Comparison of ENCODE assay signal across 19 cellular contexts in the genomic region with DNA sequence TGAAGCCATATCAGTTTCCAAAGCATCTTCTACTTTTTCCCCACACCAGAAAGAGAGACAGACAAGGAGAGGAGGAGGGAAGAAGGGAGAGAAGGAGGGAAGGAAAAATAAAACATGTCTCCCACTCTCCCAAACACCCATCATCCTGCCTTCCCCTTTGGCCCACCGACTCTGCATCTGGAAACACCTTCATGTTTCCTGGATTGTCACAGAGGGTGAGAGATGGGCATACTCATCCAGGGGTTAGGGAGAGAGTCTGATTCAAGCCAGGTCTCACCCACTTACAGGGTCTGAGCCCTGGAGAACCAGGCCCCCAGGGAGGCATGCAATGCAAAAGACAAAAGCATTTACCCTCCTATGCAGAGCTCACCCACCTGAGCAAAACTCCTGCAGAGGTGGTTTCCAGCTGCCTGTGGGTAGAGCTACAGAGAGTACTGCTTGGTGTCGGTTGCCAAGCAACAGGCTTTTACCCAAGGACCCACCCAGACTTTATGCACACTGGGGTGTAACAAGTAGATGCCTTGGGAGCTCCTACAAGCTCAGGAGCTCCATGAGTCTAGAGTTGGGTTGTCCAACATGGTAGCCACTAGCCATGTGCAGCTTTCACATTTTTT. TPM values are rescaled to one million over a fixed set of nuclear protein-coding genes. Genes with fewer than 3 reads are reported as not detected.
DNase-seq lines count a peak whose midpoint lies in the region; TF ChIP-seq lines count a peak whose summit lies in the region.
"Had no signal": no experiment of that assay in that cellular context is flagged by ENCODE, and none has a peak within 500 bp of the region (broad histone marks: within the 10 kb centered on the region; RNA-seq: fewer than 3 reads in every experiment).

No MANE protein-coding gene starts in this region.

- H3K27me3 ChIP-seq in esophagus muscularis mucosa (no peaks in the 10 kb centered on the region), suprapubic skin (no peaks in the 10 kb centered on the region)
- H3K27me3 ChIP-seq: MG63 had no signal

- WGBS in esophagus muscularis mucosa = 77% methylated on average over 2 of the region's 2 CpGs
- 63% methylated on average over 1 of the region's 2 CpGs for WGBS in suprapubic skin

- H3K27ac ChIP-seq in caudate nucleus (ENCODE audit: low read depth, low read length) (peak overlapping the region; percentile 92), esophagus muscularis mucosa (replicated peaks in 1 of 4) (no peak overlapping the region), suprapubic skin (no peak overlapping the region)

- no peak for TF ChIP-seq CTCF in GM12865 (IDR thresholded peaks at IDR 0.05; ENCODE audit: insufficient read depth, low read depth, low read length, missing control alignments)
- TF ChIP-seq CTCF in esophagus muscularis mucosa (IDR thresholded peaks at IDR 0.05) = no peak
- TF ChIP-seq CTCF in suprapubic skin (IDR thresholded peaks at IDR 0.05) = no peak

- TF ChIP-seq POLR2A in esophagus muscularis mucosa (IDR thresholded peaks at IDR 0.05; ENCODE audit: low read depth) (no peak), suprapubic skin (IDR thresholded peaks at IDR 0.05) (no peak)

- H3K36me3 ChIP-seq in esophagus muscularis mucosa = peaks cover 0 to 19% (median 8%) of the 10 kb centered on the region in 4 donors
- no peaks in the 10 kb centered on the region for H3K36me3 ChIP-seq in suprapubic skin
- H3K36me3 ChIP-seq: MG63 had no signal

- H3K9me3 ChIP-seq in esophagus muscularis mucosa = no peaks in the 10 kb centered on the region
- no peaks in the 10 kb centered on the region for H3K9me3 ChIP-seq in suprapubic skin
- H3K9me3 ChIP-seq: MG63 had no signal

- peak; percentile 10 for DNase-seq in GM12865 (ENCODE audit: low read depth)
- DNase-seq in Jurkat, Clone E6-1 (ENCODE audit: low read depth, low spot score) = peak; percentile 5
- peak in 42 of 61 donors; percentile 32 to 96 (median 61) for DNase-seq in caudate nucleus (lab: John Stamatoyannopoulos, UW)
- peak; percentile 81 for DNase-seq in putamen (ENCODE audit: low spot score)
- no peak for DNase-seq in esophagus muscularis mucosa (ENCODE audit: extremely low spot score)
- DNase-seq in SK-N-DZ (ENCODE audit: low spot score) = no peak
- no peak for DNase-seq in suprapubic skin (ENCODE audit: low spot score in 2 of 2)
- DNase-seq: CD4-positive, CD25-positive, alpha-beta regulatory T cell; DMS79 treated with DMSO at 0.1 percent for 48 hours; HFFc6; MG63; NCI-H1048; NCI-H1436 treated with DMSO at 0.1 percent for 48 hours; NCI-H2029; NCI-H2171 treated with DMSO at 0.1 percent for 48 hours; NCI-H446 treated with DMSO at 0.1 percent for 48 hours; NCI-H526 treated with DMSO at 0.1 percent for 48 hours; NK-92 treated with Interleukin-12 subunit alpha and Interleukin-12 subunit beta, amount 100 ng/mL, for 24 hours; T-helper 1 cell had no signal

- no peak overlapping the region for H3K4me3 ChIP-seq in GM12865 (ENCODE audit: low read depth, low read length)
- H3K4me3 ChIP-seq in Jurkat, Clone E6-1 (ENCODE audit: low read length) = no peak overlapping the region
- H3K4me3 ChIP-seq in esophagus muscularis mucosa = no peak overlapping the region
- no peak overlapping the region for H3K4me3 ChIP-seq in suprapubic skin
- H3K4me3 ChIP-seq: MG63 had no signal

- H3K4me1 ChIP-seq in esophagus muscularis mucosa (peaks cover 0 to 49% (median 14%) of the 10 kb centered on the region in 4 donors), suprapubic skin (no peaks in the 10 kb centered on the region)

- TF ChIP-seq EP300 in esophagus muscularis mucosa (IDR thresholded peaks at IDR 0.05) (no peak), suprapubic skin (IDR thresholded peaks at IDR 0.05) (no peak)

- intact Hi-C loops in esophagus muscularis mucosa (cut with DNase I) = no loop called here

RNA-seq across cellular contexts. Expression of a gene that starts 33.4 kb away (rescaled TPM):
- 0.42 TPM for polyA plus RNA-seq in Jurkat, Clone E6-1 (2012; ENCODE audit: insufficient read depth, insufficient read length)
- 10 to 100 TPM; 16.2 to 47.3 (median 29.0) TPM for total RNA-seq in esophagus muscularis mucosa
- polyA plus RNA-seq in SK-N-DZ (2014; cell fraction: cytosol; rRNA removed) = not detected in 2 replicates
- 0.01 TPM in 1 of 2 replicates, not detected in the other for polyA plus RNA-seq in SK-N-DZ (2014; cell fraction: nucleus; rRNA removed)
- total RNA-seq in suprapubic skin = 1 to 10 TPM; 1.7 to 6.5 (median 4.1) TPM

Comparison
In these comparisons a context has a peak if more than half of its experiments do, and no peak if none do; other contexts are left out.
1. DNase-seq: peak in GM12865 (single experiment), Jurkat, Clone E6-1 (single experiment), caudate nucleus (42 of 61) and putamen (single experiment); none in esophagus muscularis mucosa (single experiment), SK-N-DZ (single experiment) and suprapubic skin (0 of 2).